24 cellular contexts compared by ENCODE assay signal in genomic region chr13:83845121-83845520, GRCh38. TPM values are rescaled to one million over a fixed set of nuclear protein-coding genes. Genes with fewer than 3 reads are reported as not detected.
"Had no signal": no experiment of that assay in that cellular context is flagged by ENCODE, and none has a peak within 500 bp of the region (broad histone marks: within the 10 kb centered on the region; RNA-seq: fewer than 3 reads in every experiment).

No MANE protein-coding gene starts in this region.

- H3K9me3 Mint-ChIP-seq: activated CD4-positive, alpha-beta memory T cell treated with anti-CD3 and anti-CD28 coated beads for 36 hours; activated CD4-positive, alpha-beta T cell treated with anti-CD3 and anti-CD28 coated beads, Interleukin-2, amount 10 ng/mL, durations not matched to agents 7 days and 5 days; activated naive CD8-positive, alpha-beta T cell treated with anti-CD3 and anti-CD28 coated beads for 36 hours; activated T-helper 17 cell treated with anti-CD3 and anti-CD28 coated beads, Interleukin-2, amount 50 U/mL, for 72 hours had no signal

- H3K27ac ChIP-seq: body of pancreas, Peyer's patch, SJSA1 had no signal

- H3K27ac Mint-ChIP-seq: activated B cell treated with CpG ODN at 0.5 μM for 24 hours; activated CD4-positive, alpha-beta memory T cell treated with anti-CD3 and anti-CD28 coated beads for 36 hours; activated CD4-positive, alpha-beta T cell treated with anti-CD3 and anti-CD28 coated beads, Interleukin-2, amount 10 ng/mL, durations not matched to agents 7 days and 5 days; activated naive CD4-positive, alpha-beta T cell treated with anti-CD3 and anti-CD28 coated beads, Interleukin-2, amount 10 ng/mL, durations not matched to agents 7 days and 5 days; activated naive CD8-positive, alpha-beta T cell treated with anti-CD3 and anti-CD28 coated beads for 36 hours; activated T-helper 17 cell treated with anti-CD3 and anti-CD28 coated beads, Interleukin-2, amount 50 U/mL, for 72 hours; T-helper 1 cell treated with Interleukin-12 subunit alpha and Interleukin-12 subunit beta and Interleukin-4 antibody, amounts not matched to agents 30 μg/mL and 1 μg/mL, for 36 hours had no signal

- H3K27me3 ChIP-seq: body of pancreas, MG63, Peyer's patch, SJSA1 had no signal

- H3K4me3 Mint-ChIP-seq: activated B cell treated with CpG ODN at 0.5 μM for 24 hours; activated CD4-positive, alpha-beta memory T cell treated with anti-CD3 and anti-CD28 coated beads for 36 hours; activated CD4-positive, alpha-beta T cell treated with anti-CD3 and anti-CD28 coated beads, Interleukin-2, amount 10 ng/mL, durations not matched to agents 7 days and 5 days; activated naive CD4-positive, alpha-beta T cell treated with anti-CD3 and anti-CD28 coated beads, Interleukin-2, amount 10 ng/mL, durations not matched to agents 7 days and 5 days; activated naive CD8-positive, alpha-beta T cell treated with anti-CD3 and anti-CD28 coated beads for 36 hours; activated T-helper 17 cell treated with anti-CD3 and anti-CD28 coated beads, Interleukin-2, amount 50 U/mL, for 72 hours; T-helper 1 cell treated with Interleukin-12 subunit alpha and Interleukin-12 subunit beta and Interleukin-4 antibody, amounts not matched to agents 30 μg/mL and 1 μg/mL, for 36 hours had no signal

- ATAC-seq: activated T-helper 17 cell treated with anti-CD3 and anti-CD28 coated beads, Interleukin-2, amount 50 U/mL, for 72 hours; body of pancreas; SK-N-SH treated with all-trans-retinoic acid at 6 μM for 48 hours had no signal

- H3K36me3 ChIP-seq: MG63, Peyer's patch, SJSA1 had no signal

- H3K4me1 Mint-ChIP-seq: activated B cell treated with CpG ODN at 0.5 μM for 24 hours; activated CD4-positive, alpha-beta T cell treated with anti-CD3 and anti-CD28 coated beads, Interleukin-2, amount 10 ng/mL, durations not matched to agents 7 days and 5 days; activated naive CD4-positive, alpha-beta T cell treated with anti-CD3 and anti-CD28 coated beads, Interleukin-2, amount 10 ng/mL, durations not matched to agents 7 days and 5 days; activated naive CD8-positive, alpha-beta T cell treated with anti-CD3 and anti-CD28 coated beads for 36 hours; activated T-helper 17 cell treated with anti-CD3 and anti-CD28 coated beads, Interleukin-2, amount 50 U/mL, for 72 hours had no signal

- DNase-seq: activated B cell treated with CpG ODN at 0.5 μM for 24 hours; activated CD4-positive, alpha-beta memory T cell treated with anti-CD3 and anti-CD28 coated beads for 36 hours; activated CD4-positive, alpha-beta T cell treated with anti-CD3 and anti-CD28 coated beads, Interleukin-2, amount 10 ng/mL, durations not matched to agents 7 days and 5 days; activated CD8-positive, alpha-beta memory T cell treated with anti-CD3 and anti-CD28 coated beads for 24 hours; activated gamma-delta T cell treated with Interleukin-2 at 50 U/mL for 16 hours; activated naive CD4-positive, alpha-beta T cell treated with anti-CD3 and anti-CD28 coated beads, Interleukin-2, amount 10 ng/mL, durations not matched to agents 7 days and 5 days; activated naive CD8-positive, alpha-beta T cell treated with anti-CD3 and anti-CD28 coated beads for 36 hours; activated T-cell treated with anti-CD3 and anti-CD28 coated beads, Interleukin-2, amount 50 U/mL, for 48 hours; body of pancreas; MG63; MV-4-11; NCI-H1092 treated with DMSO at 0.1 percent for 48 hours; NCI-H1436; NCI-H1694 treated with DMSO at 0.1 percent for 48 hours; NCI-H2029 treated with DMSO at 0.1 percent for 48 hours; NCI-H446; NCI-H524; Peyer's patch; SHP77; SW 1271 had no signal

- H3K27me3 Mint-ChIP-seq: activated B cell treated with CpG ODN at 0.5 μM for 24 hours; activated CD4-positive, alpha-beta memory T cell treated with anti-CD3 and anti-CD28 coated beads for 36 hours; activated CD4-positive, alpha-beta T cell treated with anti-CD3 and anti-CD28 coated beads, Interleukin-2, amount 10 ng/mL, durations not matched to agents 7 days and 5 days; activated naive CD4-positive, alpha-beta T cell treated with anti-CD3 and anti-CD28 coated beads, Interleukin-2, amount 10 ng/mL, durations not matched to agents 7 days and 5 days; activated naive CD8-positive, alpha-beta T cell treated with anti-CD3 and anti-CD28 coated beads for 36 hours; activated T-helper 17 cell treated with anti-CD3 and anti-CD28 coated beads, Interleukin-2, amount 50 U/mL, for 72 hours had no signal

- H3K36me3 Mint-ChIP-seq: activated CD4-positive, alpha-beta memory T cell treated with anti-CD3 and anti-CD28 coated beads for 36 hours; activated naive CD4-positive, alpha-beta T cell treated with anti-CD3 and anti-CD28 coated beads, Interleukin-2, amount 10 ng/mL, durations not matched to agents 7 days and 5 days; activated naive CD8-positive, alpha-beta T cell treated with anti-CD3 and anti-CD28 coated beads for 36 hours had no signal

- H3K4me3 ChIP-seq: body of pancreas, MG63, Peyer's patch, SJSA1 had no signal

RNA-seq across cellular contexts. Expression of gene SLITRK1, which starts 37.2 kb away (rescaled TPM):
- total RNA-seq: activated B cell treated with CpG ODN at 0.5 μM for 24 hours; activated CD4-positive, alpha-beta memory T cell treated with anti-CD3 and anti-CD28 coated beads for 36 hours; activated CD4-positive, alpha-beta T cell treated with anti-CD3 and anti-CD28 coated beads, Interleukin-2, amount 10 ng/mL, durations not matched to agents 7 days and 5 days; activated naive CD8-positive, alpha-beta T cell treated with anti-CD3 and anti-CD28 coated beads for 36 hours; activated T-helper 17 cell treated with anti-CD3 and anti-CD28 coated beads, Interleukin-2, amount 50 U/mL, for 72 hours; Peyer's patch; SJSA1 had no signal
